ENCODE assay signal across 35 cellular contexts in the genomic region with DNA sequence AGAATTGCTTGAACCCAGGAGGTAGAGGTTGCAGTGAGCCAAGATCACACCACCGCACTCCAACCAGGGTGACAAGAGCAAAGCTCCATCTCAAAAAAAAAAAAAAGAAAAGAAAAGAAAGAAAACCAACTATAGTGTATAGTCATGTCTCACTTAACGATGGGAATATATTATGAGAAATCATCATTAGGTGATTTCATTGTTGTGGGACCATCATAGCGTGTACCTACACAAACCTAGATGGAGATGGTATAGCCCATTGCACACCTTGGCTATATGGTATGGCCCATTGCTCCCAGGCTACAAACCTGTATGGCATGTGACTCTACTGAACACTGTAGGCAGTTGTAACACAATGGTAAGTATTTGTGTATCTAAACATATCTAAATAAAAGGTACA.
"Had no signal": no experiment of that assay in that cellular context is flagged by ENCODE, and none has a peak within 500 bp of the region (broad histone marks: within the 10 kb centered on the region; RNA-seq: fewer than 3 reads in every experiment).

No MANE protein-coding gene starts in this region.

- H3K27me3 ChIP-seq: MG63 had no signal

- DNase-seq: Karpas-422, Kasumi-1, MG63, MM.1S, MV-4-11, NCI-H1048, NCI-H1092, NCI-H1092 treated with DMSO at 0.1 percent for 48 hours, NCI-H1105, NCI-H1105 treated with DMSO at 0.1 percent for 48 hours, NCI-H1417, NCI-H1417 treated with DMSO at 0.1 percent for 48 hours, NCI-H1436, NCI-H1436 treated with DMSO at 0.1 percent for 48 hours, NCI-H146, NCI-H1694, NCI-H1694 treated with DMSO at 0.1 percent for 48 hours, NCI-H187, NCI-H187 treated with DMSO at 0.1 percent for 48 hours, NCI-H1930, NCI-H2029, NCI-H2029 treated with DMSO at 0.1 percent for 48 hours, NCI-H2081, NCI-H2081 treated with DMSO at 0.1 percent for 48 hours, NCI-H2107, NCI-H2171, NCI-H2171 treated with DMSO at 0.1 percent for 48 hours, NCI-H2227 treated with DMSO at 0.1 percent for 48 hours, NCI-H226, NCI-H345, NCI-H446, NCI-H446 treated with DMSO at 0.1 percent for 48 hours, NCI-H510A, NCI-H510A treated with DMSO at 0.1 percent for 48 hours, NCI-H524 had no signal

- H3K9me3 ChIP-seq: MG63 had no signal

- H3K4me3 ChIP-seq: MG63 had no signal

- H3K36me3 ChIP-seq: MG63 had no signal
